In the genomic region with DNA sequence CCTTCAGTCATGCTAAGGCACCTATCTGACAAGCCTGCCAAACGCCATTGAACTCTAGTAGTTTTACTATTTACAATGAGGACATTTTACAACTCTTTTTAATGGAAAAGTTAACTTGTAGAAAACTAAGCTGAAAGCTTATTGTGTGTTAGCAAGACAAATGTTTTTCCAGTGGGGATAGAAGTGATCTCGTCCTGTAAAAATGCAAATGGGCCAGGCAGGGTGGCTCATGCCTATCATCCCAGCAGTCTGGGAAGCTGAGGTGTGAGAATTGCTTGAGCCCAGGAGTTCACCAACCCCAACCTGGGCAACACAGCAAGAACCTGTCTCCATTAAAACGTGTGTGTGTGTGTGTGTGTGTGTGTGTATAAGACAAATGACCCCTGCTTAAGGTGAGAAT, we compare ENCODE assay signal across 8 cellular contexts. TPM values are rescaled to one million over a fixed set of nuclear protein-coding genes. Genes with fewer than 3 reads are reported as not detected.
DNase-seq lines count a peak whose midpoint lies in the region; ATAC-seq and TF ChIP-seq lines count a peak whose summit lies in the region.

No MANE protein-coding gene starts in this region.

- TF ChIP-seq CTCF in AG10803 (conservative IDR thresholded peaks at IDR 0.05; ENCODE audit: low read length) (no peak), HFFc6 (IDR thresholded peaks at IDR 0.05) (no peak)

- H3K36me3 Mint-ChIP-seq in HFFc6 (ENCODE audit: low read depth) = peaks cover 11% of the 10 kb centered on the region; the same call in 1 of the 2 replicates
- H3K36me3 Mint-ChIP-seq in naive B cell = no peaks in the 10 kb centered on the region

- H3K4me1 Mint-ChIP-seq in HFFc6 (ENCODE audit: low read depth) (peaks cover 43% of the 10 kb centered on the region), naive B cell (peaks cover 37 to 48% (median 40%) of the 10 kb centered on the region in 3 donors)

- no peak for ATAC-seq in naive B cell (ENCODE audit: low read depth in 2 of 2)
- no peak for ATAC-seq in esophagus mucosa

- no peaks in the 10 kb centered on the region; the same call in none of the 2 replicates for H3K27me3 Mint-ChIP-seq in HFFc6 (ENCODE audit: insufficient read depth)
- H3K27me3 Mint-ChIP-seq in naive B cell = no peaks in the 10 kb centered on the region

- DNase-seq in AG10803 (ENCODE audit: low read depth) (peak; percentile 31), HFFc6 (peak; percentile 51), amniotic epithelial cell (ENCODE audit: low read depth) (peak; percentile 40), naive B cell (no peak), AG20443 (ENCODE audit: low spot score) (no peak), AG08395 (ENCODE audit: low spot score) (no peak), NCI-H2029 treated with DMSO at 0.1 percent for 48 hours (lab: John Stamatoyannopoulos, UW) (no peak)

- H3K4me3 Mint-ChIP-seq in HFFc6 = peak overlapping the region; percentile 86
- peak overlapping the region; percentile 82 to 98 (median 94) for H3K4me3 Mint-ChIP-seq in naive B cell

- peak overlapping the region; percentile 63; the same call in 1 of the 2 replicates for H3K4me3 ChIP-seq in AG10803 (ENCODE audit: low read length)

- H3K9me3 Mint-ChIP-seq in HFFc6 = no peaks in the 10 kb centered on the region
- peaks cover 0 to 3% (median 0%) of the 10 kb centered on the region in 7 donors for H3K9me3 Mint-ChIP-seq in naive B cell

- H3K27ac Mint-ChIP-seq in HFFc6 = peak overlapping the region; percentile 77
- H3K27ac Mint-ChIP-seq in naive B cell = peak overlapping the region in 5 of 6 donors; percentile 39 to 93 (median 85)

RNA-seq across cellular contexts. Expression of a gene that starts 1.2 kb away (rescaled TPM):
- 100 to 1,000 TPM; 103 to 135 (median 122) TPM for total RNA-seq in HFFc6 (2021; fragmentation: NEBNext Ultra II Directional; extraction: Animal tissue kit (Norgen Biotek cat#: 25700))
- 10 to 100 TPM; 27.5 to 78.6 (median 34.2) TPM for polyA plus RNA-seq in naive B cell (ENCODE audit: low read depth in 6 of 6)
- 11.1 TPM for total RNA-seq in esophagus mucosa

Comparison
In these comparisons a context has a peak if more than half of its experiments do, and no peak if none do; other contexts are left out.
1. DNase-seq: peak in AG10803 (single experiment), HFFc6 (single experiment) and amniotic epithelial cell (single experiment); none in naive B cell (single experiment), AG20443 (single experiment), AG08395 (single experiment) and NCI-H2029 treated with DMSO at 0.1 percent for 48 hours (single experiment).